In the genomic region with DNA sequence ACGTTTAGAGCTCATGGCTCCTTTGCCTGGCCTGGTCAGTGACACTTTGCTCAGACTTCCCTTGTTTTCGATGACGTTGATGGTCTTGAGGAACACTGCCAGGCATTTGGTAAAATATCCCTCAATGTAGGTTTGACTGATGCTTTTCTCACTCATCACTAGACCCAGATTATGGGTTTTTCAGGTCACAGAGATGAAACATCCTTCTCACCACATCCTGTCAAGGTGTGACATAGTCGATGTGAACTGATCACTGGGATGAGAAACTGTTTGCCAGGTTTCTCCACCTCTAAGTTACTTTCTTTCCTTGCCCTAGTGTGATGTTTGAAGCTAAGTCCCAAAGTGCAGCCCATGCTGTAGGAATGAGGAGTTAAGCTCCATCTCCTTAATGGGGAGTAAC, we compare ENCODE assay signal across 18 cellular contexts.
DNase-seq lines count a peak whose midpoint lies in the region; ATAC-seq and TF ChIP-seq lines count a peak whose summit lies in the region.
"Had no signal": no experiment of that assay in that cellular context is flagged by ENCODE, and none has a peak within 500 bp of the region (broad histone marks: within the 10 kb centered on the region; RNA-seq: fewer than 3 reads in every experiment).

No MANE protein-coding gene starts in this region.

- ATAC-seq in HG02852 (IDR thresholded peaks at IDR 0.05; ENCODE audit: unreplicated experiment), result peak; percentile 60
- peak; percentile 86 for ATAC-seq in stimulated activated naive CD8-positive, alpha-beta T cell treated with anti-CD3 and anti-CD28 coated beads, Interleukin-15, Interleukin-2, amounts not matched to agents 100 U/mL and 50 U/mL, for 24 hours
- ATAC-seq: GM23338, psoas muscle had no signal

- peaks cover 22% of the 10 kb centered on the region for H3K4me1 Mint-ChIP-seq in activated naive CD4-positive, alpha-beta T cell treated with anti-CD3 and anti-CD28 coated beads, Interleukin-2, amount 10 ng/mL, durations not matched to agents 7 days and 5 days
- H3K4me1 Mint-ChIP-seq in activated naive CD8-positive, alpha-beta T cell treated with anti-CD3 and anti-CD28 coated beads for 36 hours, result peaks cover 8% of the 10 kb centered on the region
- no peaks in the 10 kb centered on the region for H3K4me1 Mint-ChIP-seq in Calu3 (ENCODE audit: low read depth, unreplicated experiment)
- H3K4me1 Mint-ChIP-seq: GM23338 had no signal

- CTCF ChIA-PET in activated naive CD4-positive, alpha-beta T cell treated with anti-CD3 and anti-CD28 coated beads, Interleukin-2, amount 10 ng/mL, durations not matched to agents 7 days and 5 days (lab: Charles Lee), result no interaction called here
- CTCF ChIA-PET in Calu3 (lab: Charles Lee), result interaction anchor here (1.4 kb wide), 1 partner anchor 19 kb away, joined by 3 read pairs; no protein-coding TSS in a partner anchor

- peaks cover 3% of the 10 kb centered on the region for H3K9me3 Mint-ChIP-seq in activated naive CD4-positive, alpha-beta T cell treated with anti-CD3 and anti-CD28 coated beads, Interleukin-2, amount 10 ng/mL, durations not matched to agents 7 days and 5 days
- peaks cover 8% of the 10 kb centered on the region for H3K9me3 Mint-ChIP-seq in activated naive CD8-positive, alpha-beta T cell treated with anti-CD3 and anti-CD28 coated beads for 36 hours
- no peaks in the 10 kb centered on the region for H3K9me3 Mint-ChIP-seq in Calu3 (ENCODE audit: low read depth, unreplicated experiment)

- no peak overlapping the region for H3K4me3 ChIP-seq in tibial artery
- H3K4me3 ChIP-seq: coronary artery, GM23338, psoas muscle had no signal

- H3K27ac ChIP-seq in tibial artery, result no peak overlapping the region
- H3K27ac ChIP-seq: coronary artery, psoas muscle had no signal

- peaks cover 6% of the 10 kb centered on the region for H3K27me3 Mint-ChIP-seq in activated naive CD4-positive, alpha-beta T cell treated with anti-CD3 and anti-CD28 coated beads, Interleukin-2, amount 10 ng/mL, durations not matched to agents 7 days and 5 days
- H3K27me3 Mint-ChIP-seq in activated naive CD8-positive, alpha-beta T cell treated with anti-CD3 and anti-CD28 coated beads for 36 hours, result peaks cover 8% of the 10 kb centered on the region
- peaks cover 70% of the 10 kb centered on the region for H3K27me3 Mint-ChIP-seq in Calu3 (ENCODE audit: unreplicated experiment)

- no peaks in the 10 kb centered on the region for H3K9me3 ChIP-seq in tibial artery
- H3K9me3 ChIP-seq: psoas muscle had no signal

- intact Hi-C loops in tibial artery (cut with DNase I; ENCODE audit: low total_unique reads), result no loop called here
- intact Hi-C loops in Calu3 (cut with micrococcal nuclease; ENCODE audit: unreplicated experiment), result no loop called here

- peak overlapping the region; percentile 71 for H3K27ac Mint-ChIP-seq in activated naive CD4-positive, alpha-beta T cell treated with anti-CD3 and anti-CD28 coated beads, Interleukin-2, amount 10 ng/mL, durations not matched to agents 7 days and 5 days
- H3K27ac Mint-ChIP-seq in activated naive CD8-positive, alpha-beta T cell treated with anti-CD3 and anti-CD28 coated beads for 36 hours, result peak overlapping the region; percentile 84
- no peak overlapping the region for H3K27ac Mint-ChIP-seq in Calu3 (ENCODE audit: unreplicated experiment)
- H3K27ac Mint-ChIP-seq: GM23338, mesothelial cell of epicardium had no signal

- TF ChIP-seq CTCF in tibial artery (IDR thresholded peaks at IDR 0.05), result no peak
- TF ChIP-seq CTCF in Calu3 (IDR thresholded peaks at IDR 0.05; ENCODE audit: unreplicated experiment), result no peak

- no TSS peak for BruUV-seq in Calu3 (replicated peaks; lab: Mats Ljungman, UMichigan)

- peaks cover 0 to 10% (median 8%) of the 10 kb centered on the region in 4 donors for H3K4me1 ChIP-seq in tibial artery
- H3K4me1 ChIP-seq: psoas muscle had no signal

- H3K27me3 ChIP-seq in tibial artery, result no peaks in the 10 kb centered on the region

- peaks cover 7% of the 10 kb centered on the region for H3K36me3 Mint-ChIP-seq in activated naive CD4-positive, alpha-beta T cell treated with anti-CD3 and anti-CD28 coated beads, Interleukin-2, amount 10 ng/mL, durations not matched to agents 7 days and 5 days
- no peaks in the 10 kb centered on the region for H3K36me3 Mint-ChIP-seq in activated naive CD8-positive, alpha-beta T cell treated with anti-CD3 and anti-CD28 coated beads for 36 hours
- H3K36me3 Mint-ChIP-seq in Calu3 (ENCODE audit: insufficient read depth, unreplicated experiment), result no peaks in the 10 kb centered on the region

- peak; percentile 21 for DNase-seq in activated naive CD4-positive, alpha-beta T cell treated with anti-CD3 and anti-CD28 coated beads, Interleukin-2, amount 10 ng/mL, durations not matched to agents 7 days and 5 days
- no peak for DNase-seq in activated naive CD4-positive, alpha-beta T cell treated with anti-CD3 and anti-CD28 coated beads, Interleukin-2, amount 50 U/mL, for 16 hours
- DNase-seq in activated naive CD8-positive, alpha-beta T cell treated with anti-CD3 and anti-CD28 coated beads for 36 hours, result peak; percentile 4
- no peak for DNase-seq in stimulated activated naive CD8-positive, alpha-beta T cell treated with anti-CD3 and anti-CD28 coated beads, Interleukin-15, Interleukin-2, amounts not matched to agents 100 U/mL and 50 U/mL, for 24 hours
- DNase-seq in tibial artery, result no peak
- no peak for DNase-seq in NCI-H1048 (lab: John Stamatoyannopoulos, UW)
- DNase-seq in Calu3, result no peak
- DNase-seq: activated effector memory CD4-positive, alpha-beta T cell treated with anti-CD3 and anti-CD28 coated beads, Interleukin-2, amount 50 U/mL, for 16 hours; KG1; kidney glomerular epithelial cell; NCI-H1092 treated with DMSO at 0.1 percent for 48 hours; OCI-M1; psoas muscle; SIG-M5 had no signal

- H3K36me3 ChIP-seq in tibial artery, result no peaks in the 10 kb centered on the region

- no peak overlapping the region for H3K4me3 Mint-ChIP-seq in activated naive CD4-positive, alpha-beta T cell treated with anti-CD3 and anti-CD28 coated beads, Interleukin-2, amount 10 ng/mL, durations not matched to agents 7 days and 5 days
- H3K4me3 Mint-ChIP-seq in activated naive CD8-positive, alpha-beta T cell treated with anti-CD3 and anti-CD28 coated beads for 36 hours, result no peak overlapping the region
- no peak overlapping the region for H3K4me3 Mint-ChIP-seq in Calu3 (ENCODE audit: low read depth, unreplicated experiment)
- H3K4me3 Mint-ChIP-seq: GM23338, mesothelial cell of epicardium had no signal

Comparison
In these comparisons a context has a peak if more than half of its experiments do, and no peak if none do; other contexts are left out.
1. DNase-seq: peak in activated naive CD4-positive, alpha-beta T cell treated with anti-CD3 and anti-CD28 coated beads, Interleukin-2, amount 10 ng/mL, durations not matched to agents 7 days and 5 days (single experiment) and activated naive CD8-positive, alpha-beta T cell treated with anti-CD3 and anti-CD28 coated beads for 36 hours (single experiment); none in activated naive CD4-positive, alpha-beta T cell treated with anti-CD3 and anti-CD28 coated beads, Interleukin-2, amount 50 U/mL, for 16 hours (single experiment), stimulated activated naive CD8-positive, alpha-beta T cell treated with anti-CD3 and anti-CD28 coated beads, Interleukin-15, Interleukin-2, amounts not matched to agents 100 U/mL and 50 U/mL, for 24 hours (single experiment), tibial artery (0 of 2), NCI-H1048 (single experiment) and Calu3 (single experiment).